Comparison of ENCODE assay signal across 12 cellular contexts in the genomic region with DNA sequence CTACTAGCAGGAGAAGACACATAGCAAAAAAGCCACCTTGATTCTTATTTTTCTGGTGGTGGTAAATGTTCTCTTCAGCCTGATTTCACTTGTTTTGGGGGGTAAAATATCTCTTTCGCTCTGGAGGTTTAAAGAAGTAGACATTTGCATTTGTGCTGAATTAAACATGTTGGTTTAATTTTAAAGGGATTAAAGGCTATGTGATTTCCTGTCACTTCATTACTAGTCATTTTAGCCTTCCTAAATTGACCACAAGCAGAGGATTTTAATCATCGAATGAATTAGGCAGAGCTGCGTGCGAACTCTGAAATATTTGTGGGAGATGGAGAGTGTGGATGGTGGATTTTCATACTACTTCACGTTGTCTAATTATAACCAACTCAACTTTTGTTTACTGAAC. TPM values are rescaled to one million over a fixed set of nuclear protein-coding genes. Genes with fewer than 3 reads are reported as not detected.
DNase-seq lines count a peak whose midpoint lies in the region; ATAC-seq, FAIRE-seq and TF ChIP-seq lines count a peak whose summit lies in the region.
"Had no signal": no experiment of that assay in that cellular context is flagged by ENCODE, and none has a peak within 500 bp of the region (broad histone marks: within the 10 kb centered on the region; RNA-seq: fewer than 3 reads in every experiment).

No MANE protein-coding gene starts in this region.

- H3K27ac ChIP-seq in A549, result peak overlapping the region in 1 of 2 experiments; percentile 66; a peak in 4 of 6 replicates
- no peak overlapping the region for H3K27ac ChIP-seq in CD8-positive, alpha-beta T cell (ENCODE audit: low read depth, low read length)
- peak overlapping the region; percentile 3 for H3K27ac ChIP-seq in epithelial cell of prostate

- H3K27me3 Mint-ChIP-seq in CD8-positive, alpha-beta T cell (ENCODE audit: low read depth), result no peaks in the 10 kb centered on the region
- H3K27me3 Mint-ChIP-seq in T-helper 17 cell, result no peaks in the 10 kb centered on the region
- peaks cover 39% of the 10 kb centered on the region for H3K27me3 Mint-ChIP-seq in progenitor cell of endocrine pancreas

- intact Hi-C loops in CD8-positive, alpha-beta T cell (cut with DNase I, micrococcal nuclease), result loop anchor here in 1 of 2 experiments (5.0 kb wide), 3 partner anchors 87 to 308 kb away; no protein-coding TSS in a partner anchor

- no peak for FAIRE-seq in A549 (lab: Jason Lieb, UNC)

- peak overlapping the region; percentile 38 for H3K4me3 Mint-ChIP-seq in CD8-positive, alpha-beta T cell
- H3K4me3 Mint-ChIP-seq in T-helper 17 cell, result peak overlapping the region; percentile 73
- H3K4me3 Mint-ChIP-seq in progenitor cell of endocrine pancreas (ENCODE audit: low read depth), result no peak overlapping the region
- H3K4me3 Mint-ChIP-seq: stimulated activated naive B cell treated with anti-CD40 and anti-IgM and Interleukin-4, amounts not matched to agents 10 μg/mL and 1 μg/mL and 100 μg/mL, for 72 hours had no signal

- peaks cover 5% of the 10 kb centered on the region for H3K36me3 Mint-ChIP-seq in CD8-positive, alpha-beta T cell
- H3K36me3 Mint-ChIP-seq in T-helper 17 cell (ENCODE audit: low read depth) (peaks cover 3% of the 10 kb centered on the region), progenitor cell of endocrine pancreas (ENCODE audit: insufficient read depth) (no peaks in the 10 kb centered on the region)
- H3K36me3 Mint-ChIP-seq: stimulated activated naive B cell treated with anti-CD40 and anti-IgM and Interleukin-4, amounts not matched to agents 10 μg/mL and 1 μg/mL and 100 μg/mL, for 72 hours had no signal

- no peak for TF ChIP-seq EP300 in A549 (IDR thresholded peaks at IDR 0.05)

- DNase-seq in A549 (ENCODE audit: low read depth in 1 of 2, low spot score in 1 of 2) (no peak), T-helper 17 cell (no peak), epithelial cell of prostate (ENCODE audit: low read depth, low spot score) (no peak), NCI-H1092 treated with DMSO at 0.1 percent for 48 hours (lab: John Stamatoyannopoulos, UW) (no peak), progenitor cell of endocrine pancreas (ENCODE audit: low spot score, unreplicated experiment) (no peak)
- DNase-seq in CD8-positive, alpha-beta T cell, result no peak
- DNase-seq: activated CD4-positive, alpha-beta T cell treated with anti-CD3 and anti-CD28 coated beads for 1 hour; mucosa of descending colon; stimulated activated naive B cell treated with anti-CD40 and anti-IgM and Interleukin-4, amounts not matched to agents 10 μg/mL and 1 μg/mL and 100 μg/mL, for 72 hours had no signal

- no peak for TF ChIP-seq POLR2A in A549 (IDR thresholded peaks at IDR 0.05; ENCODE audit: low read length)

- no peaks in the 10 kb centered on the region for H3K36me3 ChIP-seq in CD8-positive, alpha-beta T cell (ENCODE audit: insufficient read depth, low read length)

- H3K4me2 ChIP-seq in A549, result peak overlapping the region; percentile 62

- no peak for TF ChIP-seq CTCF in A549 (IDR thresholded peaks at IDR 0.05)
- no peak for TF ChIP-seq CTCF in CD8-positive, alpha-beta T cell (IDR thresholded peaks at IDR 0.05)
- no peak for TF ChIP-seq CTCF in progenitor cell of endocrine pancreas (IDR thresholded peaks at IDR 0.05; ENCODE audit: unreplicated experiment)

- H3K9me3 Mint-ChIP-seq in CD8-positive, alpha-beta T cell, result no peaks in the 10 kb centered on the region
- no peaks in the 10 kb centered on the region for H3K9me3 Mint-ChIP-seq in progenitor cell of endocrine pancreas (ENCODE audit: low read depth)
- H3K9me3 Mint-ChIP-seq: stimulated activated naive B cell treated with anti-CD40 and anti-IgM and Interleukin-4, amounts not matched to agents 10 μg/mL and 1 μg/mL and 100 μg/mL, for 72 hours had no signal

- no peaks in the 10 kb centered on the region for H3K9me3 ChIP-seq in A549
- H3K9me3 ChIP-seq in CD8-positive, alpha-beta T cell (ENCODE audit: low read length), result no peaks in the 10 kb centered on the region
- H3K9me3 ChIP-seq in T-helper 17 cell (ENCODE audit: control insufficient read depth, low read length, poor library complexity, severe bottlenecking), result no peaks in the 10 kb centered on the region
- H3K9me3 ChIP-seq: mucosa of descending colon had no signal

- POLR2A ChIA-PET in A549 (lab: Yijun Ruan, JAX), result no interaction called here
- POLR2A ChIA-PET in CD8-positive, alpha-beta T cell (lab: Charles Lee), result interaction anchor here (0.7 kb wide), 1 partner anchor 104 kb away, joined by 3 read pairs; no protein-coding TSS in a partner anchor

- H3K4me1 ChIP-seq in A549, result peaks cover 47% of the 10 kb centered on the region
- H3K4me1 ChIP-seq in CD8-positive, alpha-beta T cell (ENCODE audit: insufficient read depth, low read length), result peaks cover 35% of the 10 kb centered on the region

- no peaks in the 10 kb centered on the region for H3K27me3 ChIP-seq in CD8-positive, alpha-beta T cell (ENCODE audit: insufficient read depth, low read length)

- TF ChIP-seq RAD21 in A549 (conservative IDR thresholded peaks at IDR 0.05 in 1 of 2, IDR thresholded peaks at IDR 0.05 in 1 of 2), result no peak

- 78% methylated on average over 5 of the region's 5 CpGs for WGBS in A549 (ENCODE audit: missing lambda C conversion rate)

- no peak for ATAC-seq in A549
- ATAC-seq in CD8-positive, alpha-beta T cell, result no peak
- ATAC-seq in T-helper 17 cell, result no peak
- no peak for ATAC-seq in HG03354 (IDR thresholded peaks at IDR 0.05; ENCODE audit: poor library complexity, severe bottlenecking, unreplicated experiment)
- ATAC-seq in GM18867 (IDR thresholded peaks at IDR 0.05; ENCODE audit: unreplicated experiment), result no peak
- ATAC-seq: HCT116; mucosa of descending colon; stimulated activated naive B cell treated with anti-CD40 and anti-IgM and Interleukin-4, amounts not matched to agents 10 μg/mL and 1 μg/mL and 100 μg/mL, for 72 hours had no signal

- CTCF ChIA-PET in A549 (lab: Yijun Ruan, JAX), result no interaction called here
- CTCF ChIA-PET in CD8-positive, alpha-beta T cell (lab: Charles Lee), result no interaction called here

- H3K4me1 Mint-ChIP-seq in CD8-positive, alpha-beta T cell (ENCODE audit: low read depth), result peaks cover 54% of the 10 kb centered on the region
- H3K4me1 Mint-ChIP-seq in T-helper 17 cell (peaks cover 38% of the 10 kb centered on the region), progenitor cell of endocrine pancreas (ENCODE audit: low read depth) (peaks cover 9% of the 10 kb centered on the region)

- peak overlapping the region; percentile 74 for H3K27ac Mint-ChIP-seq in CD8-positive, alpha-beta T cell
- H3K27ac Mint-ChIP-seq in T-helper 17 cell, result peak overlapping the region; percentile 73
- no peak overlapping the region for H3K27ac Mint-ChIP-seq in progenitor cell of endocrine pancreas
- H3K27ac Mint-ChIP-seq: stimulated activated naive B cell treated with anti-CD40 and anti-IgM and Interleukin-4, amounts not matched to agents 10 μg/mL and 1 μg/mL and 100 μg/mL, for 72 hours had no signal

- no peak overlapping the region for H3K4me3 ChIP-seq in A549
- H3K4me3 ChIP-seq in CD8-positive, alpha-beta T cell (ENCODE audit: low read depth, low read length), result no peak overlapping the region
- H3K4me3 ChIP-seq: mucosa of descending colon had no signal

TF ChIP-seq in A549, 52 proteins besides CTCF, POLR2A, EP300 and RAD21:
- TF ChIP-seq CBX2 (IDR thresholded peaks at IDR 0.05; ENCODE audit: borderline replicate concordance, low read depth), result no peak
- TF ChIP-seq HES2 (IDR thresholded peaks at IDR 0.05), result no peak
- TF ChIP-seq HOXA7 (CRISPR knock-in tag; IDR thresholded peaks at IDR 0.05), result no peak
- TF ChIP-seq, protein P1, sequence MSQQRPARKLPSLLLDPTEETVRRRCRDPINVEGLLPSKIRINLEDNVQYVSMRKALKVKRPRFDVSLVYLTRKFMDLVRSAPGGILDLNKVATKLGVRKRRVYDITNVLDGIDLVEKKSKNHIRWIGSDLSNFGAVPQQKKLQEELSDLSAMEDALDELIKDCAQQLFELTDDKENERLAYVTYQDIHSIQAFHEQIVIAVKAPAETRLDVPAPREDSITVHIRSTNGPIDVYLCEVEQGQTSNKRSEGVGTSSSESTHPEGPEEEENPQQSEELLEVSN (IDR thresholded peaks at IDR 0.05; ENCODE audit: borderline replicate concordance, low read depth), result no peak
- no peak for TF ChIP-seq NR3C1 (IDR thresholded peaks at IDR 0.05)
- TF ChIP-seq ZSCAN20 (CRISPR knock-in tag; IDR thresholded peaks at IDR 0.05), result no peak
- no peak for TF ChIP-seq HOXB13 (CRISPR knock-in tag; IDR thresholded peaks at IDR 0.05; ENCODE audit: low read depth)
- TF ChIP-seq CHD2 (IDR thresholded peaks at IDR 0.05; ENCODE audit: low read length, partially characterized antibody), result no peak
- TF ChIP-seq BHLHE40 (IDR thresholded peaks at IDR 0.05; ENCODE audit: low read depth, low read length), result no peak
- TF ChIP-seq ZFP36 (IDR thresholded peaks at IDR 0.05; ENCODE audit: borderline replicate concordance, partially characterized antibody), result no peak
- no peak for TF ChIP-seq HOXB5 (CRISPR knock-in tag; IDR thresholded peaks at IDR 0.05)
- TF ChIP-seq ZC3H11A (IDR thresholded peaks at IDR 0.05), result no peak
- TF ChIP-seq NPAS2 (CRISPR knock-in tag; IDR thresholded peaks at IDR 0.05; ENCODE audit: borderline replicate concordance), result no peak
- no peak for TF ChIP-seq HDAC2 (IDR thresholded peaks at IDR 0.05)
- no peak for TF ChIP-seq FOSL2 (IDR thresholded peaks at IDR 0.05)
- no peak for TF ChIP-seq FOSL2 (CRISPR knock-in tag; IDR thresholded peaks at IDR 0.05)
- no peak for TF ChIP-seq ESRRA (IDR thresholded peaks at IDR 0.05; ENCODE audit: borderline replicate concordance, low read length)

RNA-seq across cellular contexts. Expression of gene RASGRF2, which starts 4.8 kb away (rescaled TPM):
- 2.1 TPM in 2 replicates for polyA plus RNA-seq in A549 (2011; rRNA removed)
- 0.27 and 0.29 TPM in 2 replicates for polyA plus RNA-seq in A549 (2012; cell fraction: cytosol; rRNA removed)
- 0.35 and 0.42 TPM in 2 replicates for polyA plus RNA-seq in A549 (2012; cell fraction: nucleus; rRNA removed)
- 1.4 to 2.2 TPM (median 1.8 TPM) in 3 replicates for polyA plus RNA-seq in A549 (2017; fragmentation: RNase III; extraction: RNeasy Plus Mini Kit Qiagen cat#74134 plus additional on column Dnase treatment)
- polyA minus RNA-seq in A549 (2011; rRNA and poly(A)+ RNA removed), result 2.9 and 3.1 TPM in 2 replicates
- 10 to 100 TPM; 25.4 to 25.6 TPM for total RNA-seq in CD8-positive, alpha-beta T cell
- 10 to 100 TPM; 21.3 to 32.3 TPM for total RNA-seq in T-helper 17 cell
- 0.62 and 0.69 TPM in 2 replicates for total RNA-seq in progenitor cell of endocrine pancreas

Comparison
In these comparisons a context has a peak if more than half of its experiments do, and no peak if none do; other contexts are left out.
1. RNA of gene RASGRF2, which starts 4.8 kb away (total RNA-seq): 21.3 to 32.3 TPM in T-helper 17 cell and 25.4 to 25.6 TPM in CD8-positive, alpha-beta T cell; 0.62 to 0.69 TPM in progenitor cell of endocrine pancreas; every median in the first group is over 10 times any median in the second.